1 cellular context compared by ENCODE assay signal in genomic region chr7:94395141-94396041, GRCh38.
TF ChIP-seq lines count a peak whose summit lies in the region.

No MANE protein-coding gene starts in this region.

TF ChIP-seq in IMR-90, 13 proteins besides CTCF, POLR2A, EP300 and RAD21 (continued from another document):
- TF ChIP-seq RFX5 (IDR thresholded peaks at IDR 0.05; ENCODE audit: low read depth, low read length), result no peak
- TF ChIP-seq MXI1 (IDR thresholded peaks at IDR 0.05; ENCODE audit: borderline replicate concordance, low read depth, low read length), result no peak
- peak; percentile 92 for TF ChIP-seq SMC3 (IDR thresholded peaks at IDR 0.05; ENCODE audit: low read depth, low read length)
- TF ChIP-seq RCOR1 (IDR thresholded peaks at IDR 0.05; ENCODE audit: insufficient replicate concordance, low read length), result no peak
- no peak for TF ChIP-seq CEBPB (IDR thresholded peaks at IDR 0.05; ENCODE audit: low read depth, low read length)
- TF ChIP-seq CHD1 (IDR thresholded peaks at IDR 0.05; ENCODE audit: low read depth, low read length), result peak; percentile 70
